ENCODE assay signal across 9 cellular contexts in the genomic region with DNA sequence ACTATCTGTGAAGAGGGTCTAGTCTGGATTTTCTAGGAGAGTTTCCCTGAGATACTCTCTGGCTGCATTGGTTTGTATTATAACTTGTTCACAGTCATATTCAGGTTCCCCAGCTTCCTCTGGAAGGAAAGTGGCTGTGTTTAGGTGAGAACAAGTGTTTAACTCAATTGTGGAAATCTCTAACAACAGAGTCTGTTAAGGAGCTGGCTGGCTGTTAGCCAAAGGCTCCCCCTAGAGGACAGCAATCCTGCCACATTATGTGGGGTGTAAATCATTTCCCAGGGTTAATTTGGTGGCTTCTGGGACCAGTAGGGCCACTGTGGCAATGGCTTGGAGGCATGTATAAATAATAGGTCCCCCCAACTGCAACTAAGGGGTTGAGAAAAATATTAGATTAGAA. TPM values are rescaled to one million over a fixed set of nuclear protein-coding genes. Genes with fewer than 3 reads are reported as not detected.
DNase-seq lines count a peak whose midpoint lies in the region; ATAC-seq and TF ChIP-seq lines count a peak whose summit lies in the region.
"Had no signal": no experiment of that assay in that cellular context is flagged by ENCODE, and none has a peak within 500 bp of the region (broad histone marks: within the 10 kb centered on the region; RNA-seq: fewer than 3 reads in every experiment).

No MANE protein-coding gene starts in this region.

- H3K4me2 ChIP-seq in Karpas-422 (ENCODE audit: low read depth, low read length, poor library complexity, severe bottlenecking), result no peak overlapping the region
- H3K4me2 ChIP-seq in osteoblast (ENCODE audit: insufficient read depth, low read length), result no peak overlapping the region

- no peaks in the 10 kb centered on the region for H4K20me1 ChIP-seq in Karpas-422 (ENCODE audit: insufficient read depth, low read depth, low read length)
- no peaks in the 10 kb centered on the region for H4K20me1 ChIP-seq in osteoblast (ENCODE audit: insufficient read depth, low read length)

- H3K4me1 ChIP-seq in Karpas-422 (ENCODE audit: low read length) (peaks cover 3% of the 10 kb centered on the region; the same call in 1 of the 2 replicates), osteoblast (ENCODE audit: insufficient read depth, low read length) (no peaks in the 10 kb centered on the region)

- H3K9ac ChIP-seq in Karpas-422 (ENCODE audit: low read length), result no peak overlapping the region

- no peak overlapping the region for H3K27ac ChIP-seq in Karpas-422 (ENCODE audit: low read length)
- H3K27ac ChIP-seq in brain microvascular endothelial cell, result no peak overlapping the region
- no peak overlapping the region for H3K27ac ChIP-seq in osteoblast (ENCODE audit: low read depth, low read length)

- H3K9me3 ChIP-seq in Karpas-422 (ENCODE audit: low read length) (no peaks in the 10 kb centered on the region), osteoblast (ENCODE audit: low read depth, low read length) (no peaks in the 10 kb centered on the region)

- no peak for ATAC-seq in GM19324 (IDR thresholded peaks at IDR 0.05; ENCODE audit: low FRiP score, unreplicated experiment)

- H3K79me2 ChIP-seq in Karpas-422 (ENCODE audit: low read length) (no peaks in the 10 kb centered on the region), osteoblast (ENCODE audit: insufficient read depth, low read length) (no peaks in the 10 kb centered on the region)

- in situ Hi-C loops in brain microvascular endothelial cell (cut with HindIII; ENCODE audit: low pct_ligation_motif_present, low sequenced_read_pairs), result no loop called here

- TF ChIP-seq CTCF in brain microvascular endothelial cell (IDR thresholded peaks at IDR 0.05; ENCODE audit: low read depth, low read length, missing control alignments) (peak; percentile 51), osteoblast (IDR thresholded peaks at IDR 0.05; ENCODE audit: extremely low read depth, low read depth, low read length) (peak; percentile 21)

- no peaks in the 10 kb centered on the region for H3K36me3 ChIP-seq in Karpas-422 (ENCODE audit: insufficient read depth, low read length)
- no peaks in the 10 kb centered on the region for H3K36me3 ChIP-seq in brain microvascular endothelial cell (replicated peaks)
- no peaks in the 10 kb centered on the region for H3K36me3 ChIP-seq in osteoblast (ENCODE audit: insufficient read depth, low read length)

- H2AFZ ChIP-seq in Karpas-422 (ENCODE audit: low read length), result no peak overlapping the region
- H2AFZ ChIP-seq in osteoblast (ENCODE audit: low read length), result no peak overlapping the region

- no peaks in the 10 kb centered on the region for H3K9me2 ChIP-seq in Karpas-422 (replicated peaks; ENCODE audit: insufficient read depth, low read length)

- peak; percentile 10 for DNase-seq in NCI-H2196 (lab: John Stamatoyannopoulos, UW; ENCODE audit: unreplicated experiment)
- DNase-seq in NCI-H2196 treated with DMSO at 0.1 percent for 48 hours (lab: John Stamatoyannopoulos, UW; ENCODE audit: unreplicated experiment), result no peak
- peak; percentile 80 for DNase-seq in Karpas-422
- DNase-seq in brain microvascular endothelial cell, result peak; percentile 2
- no peak for DNase-seq in osteoblast (ENCODE audit: insufficient read length, low spot score, missing footprints)
- DNase-seq in putamen (ENCODE audit: low spot score), result no peak
- DNase-seq in T1000 (lab: John Stamatoyannopoulos, UW), result no peak

- H3K4me3 ChIP-seq in Karpas-422 (ENCODE audit: low read length), result no peak overlapping the region
- H3K4me3 ChIP-seq in brain microvascular endothelial cell (ENCODE audit: low read depth, low read length), result no peak overlapping the region
- H3K4me3 ChIP-seq in osteoblast (ENCODE audit: insufficient read depth, low read length), result no peak overlapping the region

- no peaks in the 10 kb centered on the region for H3K27me3 ChIP-seq in Karpas-422 (ENCODE audit: low read length)
- no peaks in the 10 kb centered on the region for H3K27me3 ChIP-seq in brain microvascular endothelial cell (replicated peaks)
- H3K27me3 ChIP-seq in osteoblast (ENCODE audit: insufficient read depth, low read length), result no peaks in the 10 kb centered on the region

RNA-seq across cellular contexts. Expression of a gene that starts 18.4 kb away (rescaled TPM):
- total RNA-seq in Karpas-422 (2014; rRNA removed; shearing (Covaris generic); ENCODE audit: low replicate concordance), result not detected in 2 replicates
- total RNA-seq in osteoblast, result not detected in 2 replicates
- total RNA-seq: glomerular endothelial cell had no signal

RNA-seq across cellular contexts. Expression of a gene that starts 32.8 kb away (rescaled TPM):
- 2.7 and 12.1 TPM in 2 replicates for total RNA-seq in Karpas-422 (2014; rRNA removed; shearing (Covaris generic); ENCODE audit: low replicate concordance)
- total RNA-seq in osteoblast, result under 0.01 and 0.36 TPM in 2 replicates
- total RNA-seq: glomerular endothelial cell had no signal

RNA-seq across cellular contexts. Expression of a gene that starts 50.8 kb away (rescaled TPM):
- 0.65 and 1.3 TPM in 2 replicates for total RNA-seq in Karpas-422 (2014; rRNA removed; shearing (Covaris generic); ENCODE audit: low replicate concordance)
- not detected in 2 replicates for total RNA-seq in osteoblast
- total RNA-seq: glomerular endothelial cell had no signal

Comparison
In these comparisons a context has a peak if more than half of its experiments do, and no peak if none do; other contexts are left out.
1. DNase-seq: peak in NCI-H2196 (single experiment), Karpas-422 (single experiment) and brain microvascular endothelial cell (single experiment); none in NCI-H2196 treated with DMSO at 0.1 percent for 48 hours (single experiment), osteoblast (single experiment), putamen (single experiment) and T1000 (single experiment).